In genomic region chr19:16688084-16688483, GRCh38 we compare ENCODE assay signal across 38 cellular contexts. TPM values are rescaled to one million over a fixed set of nuclear protein-coding genes. Genes with fewer than 3 reads are reported as not detected.
DNase-seq lines count a peak whose midpoint lies in the region; ATAC-seq, FAIRE-seq and TF ChIP-seq lines count a peak whose summit lies in the region.
"Had no signal": no experiment of that assay in that cellular context is flagged by ENCODE, and none has a peak within 500 bp of the region (broad histone marks: within the 10 kb centered on the region; RNA-seq: fewer than 3 reads in every experiment).

No MANE protein-coding gene starts in this region.

- H2BK20ac ChIP-seq in H1 (ENCODE audit: low read length): no peak overlapping the region

- H3K9me3 ChIP-seq in H1 (ENCODE audit: insufficient read depth in 2 of 2, low read depth in 1 of 2, low read length in 1 of 2) (no peaks in the 10 kb centered on the region; a peak in 1 of 4 replicates), neuronal stem cell (replicated peaks in 1 of 2; ENCODE audit: control insufficient read depth in 2 of 2, insufficient read depth in 1 of 2, low read depth in 1 of 2, low read length in 2 of 2) (no peaks in the 10 kb centered on the region), trophoblast cell (ENCODE audit: insufficient read depth, low read depth, low read length) (peaks cover 6% of the 10 kb centered on the region)
- H3K9me3 ChIP-seq: A549, BE2C, BLaER1, Caco-2 had no signal

- H3K9ac ChIP-seq in H1 (replicated peaks in 1 of 4; ENCODE audit: extremely low read depth in 1 of 4, low read depth in 3 of 4, low read length in 3 of 4): no peak overlapping the region
- peak overlapping the region; percentile 12 for H3K9ac ChIP-seq in neuronal stem cell (ENCODE audit: low read depth, low read length, poor library complexity)
- no peak overlapping the region for H3K9ac ChIP-seq in trophoblast cell (ENCODE audit: low read length)
- H3K9ac ChIP-seq: BLaER1; BLaER1 treated with 17β-estradiol and CSF1 and Interleukin-3, amounts not matched to agents 10 nM and 100 nM had no signal

- no peaks in the 10 kb centered on the region for H3K36me3 Mint-ChIP-seq in activated T-helper 17 cell treated with anti-CD3 and anti-CD28 coated beads, Interleukin-2, amount 50 U/mL, for 72 hours (ENCODE audit: low read depth)
- H3K36me3 Mint-ChIP-seq: CD4-positive, alpha-beta memory T cell; CD4-positive, CD25-positive, alpha-beta regulatory T cell; CD8-positive, alpha-beta T cell had no signal

- H3K23me2 ChIP-seq in H1 (ENCODE audit: low read depth, low read length): no peaks in the 10 kb centered on the region

- no peak overlapping the region for H3K56ac ChIP-seq in H1 (replicated peaks; ENCODE audit: insufficient read length, low read depth, low read length)

- H3K14ac ChIP-seq in H1 (ENCODE audit: insufficient read length) (no peak overlapping the region), neuronal stem cell (ENCODE audit: low read length) (no peak overlapping the region), trophoblast cell (ENCODE audit: low read length) (no peak overlapping the region)

- H3K4me1 ChIP-seq in H1 (replicated peaks in 1 of 4; ENCODE audit: control insufficient read depth in 3 of 4, insufficient read depth in 4 of 4, low read length in 3 of 4): no peaks in the 10 kb centered on the region
- H3K4me1 ChIP-seq in neuronal stem cell (ENCODE audit: control insufficient read depth in 2 of 2, insufficient read depth in 1 of 2, low read depth in 1 of 2, low read length in 2 of 2): no peaks in the 10 kb centered on the region
- H3K4me1 ChIP-seq in trophoblast cell (ENCODE audit: control insufficient read depth in 1 of 2, insufficient read depth in 2 of 2, low read length in 2 of 2): peaks cover 0 to 3% of the 10 kb centered on the region in 2 experiments
- H3K4me1 ChIP-seq: BE2C, Caco-2 had no signal

- H3K79me1 ChIP-seq in H1 (ENCODE audit: low read depth, low read length): no peaks in the 10 kb centered on the region
- H3K79me1 ChIP-seq in neuronal stem cell (ENCODE audit: low read depth, low read length): no peaks in the 10 kb centered on the region
- no peaks in the 10 kb centered on the region for H3K79me1 ChIP-seq in trophoblast cell (ENCODE audit: low read length)

- no peak overlapping the region for H3K27ac Mint-ChIP-seq in activated T-helper 17 cell treated with anti-CD3 and anti-CD28 coated beads, Interleukin-2, amount 50 U/mL, for 72 hours
- H3K27ac Mint-ChIP-seq: B cell; CD14-positive monocyte; CD4-positive, alpha-beta memory T cell; CD4-positive, alpha-beta T cell; CD4-positive, CD25-positive, alpha-beta regulatory T cell; CD8-positive, alpha-beta memory T cell; CD8-positive, alpha-beta T cell had no signal

- no peak overlapping the region for H3K4me3 Mint-ChIP-seq in activated T-helper 17 cell treated with anti-CD3 and anti-CD28 coated beads, Interleukin-2, amount 50 U/mL, for 72 hours
- H3K4me3 Mint-ChIP-seq: B cell; CD14-positive monocyte; CD4-positive, alpha-beta memory T cell; CD4-positive, alpha-beta T cell; CD4-positive, CD25-positive, alpha-beta regulatory T cell; CD8-positive, alpha-beta memory T cell; CD8-positive, alpha-beta T cell had no signal

- H4K8ac ChIP-seq in H1 (ENCODE audit: extremely low read depth, insufficient read depth, low read length) (peak overlapping the region; percentile 25), neuronal stem cell (ENCODE audit: low read depth, low read length) (no peak overlapping the region), trophoblast cell (ENCODE audit: low read depth, low read length) (no peak overlapping the region)

- WGBS in H1 (ENCODE audit: extremely low coverage in 1 of 2, insufficient coverage in 1 of 2, insufficient read length in 1 of 2, insufficient replicate concordance in 2 of 2, low coverage in 1 of 2, low lambda C conversion rate in 2 of 2, missing lambda C conversion rate in 1 of 2), 2 experiments: 91% methylated on average over 12 of the region's 12 CpGs; no CpG with 5 or more reads in 1 of the 2 experiments
- WGBS in neuronal stem cell (ENCODE audit: extremely low coverage in 2 of 2, insufficient read length in 2 of 2, insufficient replicate concordance in 1 of 2), 2 donors: no CpG with 5 or more reads among the region's 12 CpGs
- WGBS in trophoblast cell (ENCODE audit: extremely low coverage, insufficient coverage, insufficient read length): no CpG with 5 or more reads among the region's 12 CpGs

- ATAC-seq in activated T-helper 17 cell treated with anti-CD3 and anti-CD28 coated beads, Interleukin-2, amount 50 U/mL, for 72 hours (replicated peaks): no peak
- ATAC-seq in HG02678 (IDR thresholded peaks at IDR 0.05; ENCODE audit: unreplicated experiment): no peak
- ATAC-seq: A549; CD8-positive, alpha-beta T cell had no signal

- H4K12ac ChIP-seq in trophoblast cell (ENCODE audit: low read depth, low read length): no peak overlapping the region

- H3K27me3 Mint-ChIP-seq in activated T-helper 17 cell treated with anti-CD3 and anti-CD28 coated beads, Interleukin-2, amount 50 U/mL, for 72 hours: no peaks in the 10 kb centered on the region
- H3K27me3 Mint-ChIP-seq: B cell; CD4-positive, alpha-beta memory T cell; CD4-positive, alpha-beta T cell had no signal

- no peak overlapping the region for H3K23ac ChIP-seq in H1 (ENCODE audit: insufficient read length)
- H3K23ac ChIP-seq in neuronal stem cell (ENCODE audit: low read depth, low read length, poor library complexity): no peak overlapping the region
- H3K23ac ChIP-seq in trophoblast cell (ENCODE audit: low read length): no peak overlapping the region

- no peak overlapping the region for H2AFZ ChIP-seq in H1 (ENCODE audit: low read length)
- no peak overlapping the region for H2AFZ ChIP-seq in neuronal stem cell (ENCODE audit: low read length)
- H2AFZ ChIP-seq in trophoblast cell (ENCODE audit: insufficient read depth, low read length, poor library complexity): no peak overlapping the region

- H3K36me3 ChIP-seq in H1 (ENCODE audit: control insufficient read depth in 2 of 4, insufficient read depth in 4 of 4, low read length in 3 of 4): no peaks in the 10 kb centered on the region
- H3K36me3 ChIP-seq in neuronal stem cell (replicated peaks in 1 of 2; ENCODE audit: control insufficient read depth in 2 of 2, insufficient read depth in 2 of 2, low read length in 2 of 2): no peaks in the 10 kb centered on the region
- no peaks in the 10 kb centered on the region for H3K36me3 ChIP-seq in trophoblast cell (ENCODE audit: control insufficient read depth in 1 of 2, insufficient read depth in 2 of 2, low read length in 2 of 2)
- H3K36me3 ChIP-seq: BE2C had no signal

- no peaks in the 10 kb centered on the region for H4K20me1 ChIP-seq in H1 (replicated peaks in 1 of 2; ENCODE audit: control insufficient read depth in 1 of 2, insufficient read depth in 2 of 2, low read length in 2 of 2)
- H4K20me1 ChIP-seq: BLaER1; BLaER1 treated with 17β-estradiol and CSF1 and Interleukin-3, amounts not matched to agents 10 nM and 100 nM had no signal

- H3K27me3 ChIP-seq in H1 (replicated peaks in 1 of 4; ENCODE audit: control insufficient read depth in 3 of 4, extremely low read depth in 1 of 4, insufficient read depth in 3 of 4, low read length in 3 of 4) (no peaks in the 10 kb centered on the region), neuronal stem cell (ENCODE audit: control insufficient read depth in 3 of 3, insufficient read depth in 3 of 3, low read depth in 1 of 3, low read length in 3 of 3) (no peaks in the 10 kb centered on the region), trophoblast cell (ENCODE audit: insufficient read depth, low read length) (no peaks in the 10 kb centered on the region)
- H3K27me3 ChIP-seq: BLaER1; BLaER1 treated with 17β-estradiol and CSF1 and Interleukin-3, amounts not matched to agents 10 nM and 100 nM had no signal

- H2BK5ac ChIP-seq in H1 (ENCODE audit: low read depth, low read length) (no peak overlapping the region), neuronal stem cell (ENCODE audit: low read length) (no peak overlapping the region), trophoblast cell (ENCODE audit: low read depth, low read length, poor library complexity) (no peak overlapping the region)

- no peak overlapping the region for H2BK15ac ChIP-seq in H1 (ENCODE audit: low read length)
- H2BK15ac ChIP-seq in neuronal stem cell (ENCODE audit: low read length): no peak overlapping the region

- no peak overlapping the region for H2BK120ac ChIP-seq in H1 (replicated peaks; ENCODE audit: low read depth, low read length)
- no peak overlapping the region for H2BK120ac ChIP-seq in neuronal stem cell (ENCODE audit: low read depth, low read length)
- H2BK120ac ChIP-seq in trophoblast cell (ENCODE audit: insufficient read depth, low read length, poor library complexity): no peak overlapping the region

- no peaks in the 10 kb centered on the region for H3K4me1 Mint-ChIP-seq in activated T-helper 17 cell treated with anti-CD3 and anti-CD28 coated beads, Interleukin-2, amount 50 U/mL, for 72 hours
- H3K4me1 Mint-ChIP-seq: B cell; CD14-positive monocyte; CD4-positive, alpha-beta memory T cell; CD4-positive, CD25-positive, alpha-beta regulatory T cell; CD8-positive, alpha-beta memory T cell had no signal

- H2BK12ac ChIP-seq in H1 (ENCODE audit: low read depth, low read length): no peak overlapping the region
- no peak overlapping the region for H2BK12ac ChIP-seq in neuronal stem cell (ENCODE audit: low read length)
- H2BK12ac ChIP-seq in trophoblast cell (ENCODE audit: low read length): no peak overlapping the region

- H2AK5ac ChIP-seq in H1 (ENCODE audit: low read depth, low read length) (no peak overlapping the region), neuronal stem cell (ENCODE audit: low read depth, low read length) (no peak overlapping the region), trophoblast cell (ENCODE audit: low read length) (no peak overlapping the region)

- H3K18ac ChIP-seq in H1 (ENCODE audit: extremely low read depth, low read length) (no peak overlapping the region), neuronal stem cell (ENCODE audit: low read length) (no peak overlapping the region), trophoblast cell (ENCODE audit: low read length) (no peak overlapping the region)

- no peak for TF ChIP-seq RAD21 in H1 (IDR thresholded peaks at IDR 0.05 in 1 of 2, conservative IDR thresholded peaks at IDR 0.05 in 1 of 2; ENCODE audit: low read depth in 2 of 2, low read length in 2 of 2)

- H4K5ac ChIP-seq in H1 (ENCODE audit: insufficient read length, low read depth, low read length): no peak overlapping the region

- H3K4me2 ChIP-seq in H1 (ENCODE audit: insufficient read depth in 1 of 2, low read depth in 2 of 2, low read length in 2 of 2) (no peak overlapping the region), neuronal stem cell (ENCODE audit: insufficient read depth, low read length, poor library complexity, severe bottlenecking) (no peak overlapping the region), trophoblast cell (ENCODE audit: low read length) (no peak overlapping the region)
- H3K4me2 ChIP-seq: A549; BLaER1; BLaER1 treated with 17β-estradiol and CSF1 and Interleukin-3, amounts not matched to agents 10 nM and 100 nM had no signal

- no peak overlapping the region for H3K4ac ChIP-seq in H1 (replicated peaks; ENCODE audit: insufficient read length, low read depth, low read length)
- H3K4ac ChIP-seq in neuronal stem cell (ENCODE audit: low read length): no peak overlapping the region
- H3K4ac ChIP-seq in trophoblast cell (ENCODE audit: low read depth, low read length): no peak overlapping the region

- no peak for TF ChIP-seq POLR2A in H1 (IDR thresholded peaks at IDR 0.05; ENCODE audit: control extremely low read depth in 1 of 2, low read depth in 2 of 2, low read length in 2 of 2)

- no peak for FAIRE-seq in H1 (lab: Jason Lieb, UNC)
- FAIRE-seq: A204.1, A549, D721Med had no signal

- no peaks in the 10 kb centered on the region for H3K9me3 Mint-ChIP-seq in activated T-helper 17 cell treated with anti-CD3 and anti-CD28 coated beads, Interleukin-2, amount 50 U/mL, for 72 hours

- H3K4me3 ChIP-seq in H1 (ENCODE audit: extremely low read depth in 1 of 4, insufficient read depth in 2 of 4, low read depth in 3 of 4, low read length in 4 of 4) (no peak overlapping the region), neuronal stem cell (ENCODE audit: low read length in 2 of 2) (no peak overlapping the region), trophoblast cell (ENCODE audit: low read depth, low read length) (peak overlapping the region; percentile 30)
- H3K4me3 ChIP-seq: A549; BLaER1; BLaER1 treated with 17β-estradiol and CSF1 and Interleukin-3, amounts not matched to agents 10 nM and 100 nM had no signal

- H3K79me2 ChIP-seq in H1 (ENCODE audit: control insufficient read depth in 1 of 2, insufficient read depth in 2 of 2, low read length in 2 of 2): no peaks in the 10 kb centered on the region
- H3K79me2 ChIP-seq in trophoblast cell (ENCODE audit: control insufficient read depth, insufficient read depth, low read length, poor library complexity): no peaks in the 10 kb centered on the region

- DNase-seq in H1 (ENCODE audit: low read depth in 1 of 2, low spot score in 2 of 2): no peak
- no peak for DNase-seq in neuronal stem cell (ENCODE audit: low spot score)
- DNase-seq in trophoblast cell: no peak
- no peak for DNase-seq in NCI-H1417 (lab: John Stamatoyannopoulos, UW)
- DNase-seq: 8988T; ACHN; AML-193; BE2C; C1 segment of cervical spinal cord; Caco-2; Calu3; CD4-positive, alpha-beta memory T cell; CD4-positive, alpha-beta T cell; CD4-positive, CD25-positive, alpha-beta regulatory T cell; CD8-positive, alpha-beta memory T cell; CD8-positive, alpha-beta T cell; COR-L47; DMS 273 treated with DMSO at 0.1 percent for 48 hours; DMS153; DMS53; DMS79; DMS79 treated with DMSO at 0.1 percent for 48 hours; DND-41; EL had no signal

- POLR2A ChIA-PET in H1 (lab: Charles Lee; ENCODE audit: partially characterized antibody): interaction anchor here (0.7 to 1.6 kb wide), 4 partner anchors 9 to 27 kb away, joined by 3 to 5 read pairs (median 3); partner anchors contain the start of gene TMEM38A

- TF ChIP-seq EP300 in H1 (IDR thresholded peaks at IDR 0.05; ENCODE audit: borderline replicate concordance in 1 of 2, low read depth in 2 of 2, low read length in 2 of 2): no peak

- TF ChIP-seq CTCF in H1 (IDR thresholded peaks at IDR 0.05; ENCODE audit: control extremely low read depth in 1 of 3, insufficient read depth in 1 of 3, low read depth in 1 of 3, low read length in 3 of 3): no peak

- no peak overlapping the region for H3K27ac ChIP-seq in H1 (ENCODE audit: low read depth, low read length)
- H3K27ac ChIP-seq in neuronal stem cell (replicated peaks; ENCODE audit: low read length): no peak overlapping the region
- no peak overlapping the region for H3K27ac ChIP-seq in trophoblast cell (ENCODE audit: low read depth, low read length)
- H3K27ac ChIP-seq: 22Rv1; A549; BLaER1; BLaER1 treated with 17β-estradiol and CSF1 and Interleukin-3, amounts not matched to agents 10 nM and 100 nM; C4-2B had no signal

- H4K91ac ChIP-seq in H1 (replicated peaks; ENCODE audit: insufficient read length, low read length): no peak overlapping the region
- H4K91ac ChIP-seq in neuronal stem cell (ENCODE audit: low read depth, low read length, poor library complexity): no peak overlapping the region
- H4K91ac ChIP-seq in trophoblast cell (ENCODE audit: low read depth, low read length): no peak overlapping the region

- CTCF ChIA-PET in H1 (lab: Charles Lee; ENCODE audit: partially characterized antibody): no interaction called here

RNA-seq across cellular contexts. Expression of gene TMEM38A, which starts 27.1 kb away (rescaled TPM):
- 8.9 and 9.8 TPM in 2 replicates for total RNA-seq in H1 (2021; fragmentation: NEBNext Ultra II Directional; extraction: Animal tissue kit (Norgen Biotek cat#: 25700))
- polyA plus RNA-seq in H1 (2011; rRNA removed): 9.2 and 11.2 TPM in 2 replicates
- 10.5 TPM for polyA plus RNA-seq in H1 (2011; cell fraction: cytosol; rRNA removed)
- 8.5 TPM for polyA plus RNA-seq in H1 (2011; cell fraction: nucleus; rRNA removed)
- 10.0 to 12.3 TPM (median 11.0 TPM) in 4 replicates for polyA plus RNA-seq in H1 (2012, experiment 1 of 2)
- 9.7 TPM for polyA plus RNA-seq in H1 (2012, experiment 2 of 2)
- 7.2 TPM for polyA plus RNA-seq in H1 (2013, experiment 1 of 2)
- 8.9 TPM for polyA plus RNA-seq in H1 (2013, experiment 2 of 2)
- 15.5 and 16.6 TPM in 2 replicates for polyA minus RNA-seq in H1 (2011; rRNA and poly(A)+ RNA removed)
- polyA minus RNA-seq in H1 (2011; cell fraction: cytosol; rRNA and poly(A)+ RNA removed): 7.1 TPM
- 7.3 TPM for polyA minus RNA-seq in H1 (2011; cell fraction: nucleus; rRNA and poly(A)+ RNA removed)
- polyA plus RNA-seq in neuronal stem cell (2013, experiment 1 of 2): 1.0 TPM
- polyA plus RNA-seq in neuronal stem cell (2013, experiment 2 of 2): 1.1 TPM
- polyA plus RNA-seq in trophoblast cell (2013): 1.4 and 1.6 TPM in 2 replicates
- total RNA-seq in activated T-helper 17 cell treated with anti-CD3 and anti-CD28 coated beads, Interleukin-2, amount 50 U/mL, for 72 hours: under 1 TPM; 0.74 to 0.76 TPM
- polyA plus RNA-seq: CD8-positive, alpha-beta memory T cell had no signal

RNA-seq across cellular contexts. Expression of gene SMIM7, which starts 28.1 kb away (rescaled TPM):
- 67.5 and 69.9 TPM in 2 replicates for total RNA-seq in H1 (2021; fragmentation: NEBNext Ultra II Directional; extraction: Animal tissue kit (Norgen Biotek cat#: 25700))
- polyA plus RNA-seq in H1 (2011; rRNA removed): 51.7 and 55.5 TPM in 2 replicates
- 66.2 TPM for polyA plus RNA-seq in H1 (2011; cell fraction: cytosol; rRNA removed)
- polyA plus RNA-seq in H1 (2011; cell fraction: nucleus; rRNA removed): 45.6 TPM
- polyA plus RNA-seq in H1 (2012, experiment 1 of 2): 47.9 to 58.5 TPM (median 57.2 TPM) in 4 replicates
- polyA plus RNA-seq in H1 (2012, experiment 2 of 2): 40.2 TPM
- 64.7 TPM for polyA plus RNA-seq in H1 (2013, experiment 1 of 2)
- polyA plus RNA-seq in H1 (2013, experiment 2 of 2): 70.1 TPM
- polyA minus RNA-seq in H1 (2011; rRNA and poly(A)+ RNA removed): 52.4 and 54.7 TPM in 2 replicates
- 32.8 TPM for polyA minus RNA-seq in H1 (2011; cell fraction: cytosol; rRNA and poly(A)+ RNA removed)
- 52.3 TPM for polyA minus RNA-seq in H1 (2011; cell fraction: nucleus; rRNA and poly(A)+ RNA removed)
- polyA plus RNA-seq in neuronal stem cell (2013, experiment 1 of 2): 72.1 TPM
- polyA plus RNA-seq in neuronal stem cell (2013, experiment 2 of 2): 73.2 TPM
- 65.8 and 66.8 TPM in 2 replicates for polyA plus RNA-seq in trophoblast cell (2013)
- total RNA-seq in activated T-helper 17 cell treated with anti-CD3 and anti-CD28 coated beads, Interleukin-2, amount 50 U/mL, for 72 hours: 10 to 100 TPM; 52.9 to 53.6 TPM

RNA-seq across cellular contexts. Expression of gene NWD1, which starts 31.6 kb away (rescaled TPM):
- total RNA-seq in H1 (2021; fragmentation: NEBNext Ultra II Directional; extraction: Animal tissue kit (Norgen Biotek cat#: 25700)): not detected in 2 replicates
- polyA plus RNA-seq in H1 (2011; rRNA removed): 0.02 TPM in 2 replicates
- 0.01 TPM for polyA plus RNA-seq in H1 (2011; cell fraction: cytosol; rRNA removed)
- 0.04 TPM for polyA plus RNA-seq in H1 (2011; cell fraction: nucleus; rRNA removed)
- polyA plus RNA-seq in H1 (2012, experiment 1 of 2): 0.04 TPM in 1 of 4 replicates, not detected in the others
- polyA plus RNA-seq in H1 (2012, experiment 2 of 2): 0.04 TPM
- under 0.01 TPM for polyA plus RNA-seq in H1 (2013, experiment 1 of 2)
- not detected for polyA plus RNA-seq in H1 (2013, experiment 2 of 2)
- 0.09 TPM in 1 of 2 replicates, not detected in the other for polyA minus RNA-seq in H1 (2011; rRNA and poly(A)+ RNA removed)
- polyA minus RNA-seq in H1 (2011; cell fraction: cytosol; rRNA and poly(A)+ RNA removed): not detected
- polyA minus RNA-seq in H1 (2011; cell fraction: nucleus; rRNA and poly(A)+ RNA removed): not detected
- 0.01 TPM for polyA plus RNA-seq in neuronal stem cell (2013, experiment 1 of 2)
- polyA plus RNA-seq in neuronal stem cell (2013, experiment 2 of 2): 0.01 TPM
- polyA plus RNA-seq in trophoblast cell (2013): 0.01 TPM in 2 replicates
- total RNA-seq in activated T-helper 17 cell treated with anti-CD3 and anti-CD28 coated beads, Interleukin-2, amount 50 U/mL, for 72 hours: not detected
- total RNA-seq: Caco-2; CD4-positive, alpha-beta memory T cell; CD4-positive, alpha-beta T cell; CD4-positive, CD25-positive, alpha-beta regulatory T cell; CD8-positive, alpha-beta memory T cell; CD8-positive, alpha-beta T cell; Daoy had no signal
- polyA plus RNA-seq: A549; AG04450; BJ; CD4-positive, alpha-beta memory T cell; CD4-positive, CD25-positive, alpha-beta regulatory T cell; CD8-positive, alpha-beta memory T cell had no signal
